9 cellular contexts compared by ENCODE assay signal in the genomic region with DNA sequence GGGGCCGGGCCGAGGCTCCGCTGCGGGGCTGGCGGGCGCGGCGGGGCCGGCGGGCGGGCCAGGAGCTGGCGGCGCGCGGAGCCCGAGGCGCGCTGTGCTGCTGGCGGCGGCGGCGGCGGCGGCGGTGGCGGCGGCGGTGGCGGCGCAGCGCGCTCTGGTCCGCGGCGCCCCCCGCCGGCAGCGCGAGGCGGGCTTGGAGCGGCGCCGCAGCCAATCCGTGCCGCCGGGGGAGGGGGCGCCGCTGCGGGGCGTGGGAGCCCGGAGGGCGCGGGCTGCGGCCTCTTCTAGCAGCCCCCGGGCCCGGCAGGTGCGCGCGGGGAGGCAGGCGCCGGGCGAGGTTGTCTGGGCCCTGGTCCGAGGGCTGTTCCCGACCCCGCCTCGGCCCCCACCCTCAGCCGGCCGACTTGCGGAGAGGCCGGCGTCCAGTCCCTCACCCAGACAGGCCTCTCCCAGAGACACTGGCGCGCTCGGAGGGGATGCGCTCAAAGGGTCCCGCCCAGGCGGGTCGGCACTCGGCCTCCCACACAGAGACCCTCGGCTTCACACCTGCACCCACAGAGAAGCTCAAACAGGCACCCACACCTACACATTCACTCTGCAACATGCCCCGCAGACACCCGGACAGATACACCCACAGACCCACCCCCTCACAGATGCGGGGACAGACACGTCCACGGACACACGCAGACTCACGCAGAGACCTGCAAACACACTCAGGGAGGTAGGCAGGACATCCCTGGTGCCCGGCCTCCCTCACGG. TPM values are rescaled to one million over a fixed set of nuclear protein-coding genes. Genes with fewer than 3 reads are reported as not detected.
DNase-seq lines count a peak whose midpoint lies in the region; ATAC-seq and TF ChIP-seq lines count a peak whose summit lies in the region.
"Had no signal": no experiment of that assay in that cellular context is flagged by ENCODE, and none has a peak within 500 bp of the region (broad histone marks: within the 10 kb centered on the region; RNA-seq: fewer than 3 reads in every experiment).

A gene (minus strand): TSS at position 156 of the 759 bp plus-strand sequence. CDS start 275 bp downstream, outside the sequence.

- H3K27ac ChIP-seq in uterus = no peak within 1 kb of the TSS

- H3K27me3 ChIP-seq in uterus = peaks cover 3 to 9% of the 10 kb centered on the region in 2 donors

- no peak for TF ChIP-seq POLR2A in uterus (IDR thresholded peaks at IDR 0.05)

- H3K27ac Mint-ChIP-seq in activated T-cell treated with anti-CD3 and anti-CD28 coated beads, Interleukin-2, amount 50 U/mL, for 72 hours = no peak within 1 kb of the TSS

- peaks cover 15% of the 10 kb centered on the region for H3K4me1 Mint-ChIP-seq in activated T-cell treated with anti-CD3 and anti-CD28 coated beads, Interleukin-2, amount 50 U/mL, for 72 hours (ENCODE audit: low read depth)

- peak; percentile 5 for DNase-seq in stimulated activated CD4-positive, alpha-beta T cell treated with anti-CD3 and anti-CD28 coated beads, Interleukin-4, amount 100 ng/mL, for 1 hour
- DNase-seq in stimulated activated CD4-positive, alpha-beta T cell treated with anti-CD3 and anti-CD28 coated beads, Interleukin-4, amount 100 ng/mL, for 24 hours = no peak
- peak in 1 of 2 donors; percentile 15 for DNase-seq in activated T-cell treated with anti-CD3 and anti-CD28 coated beads, Interleukin-2, amount 50 U/mL, for 72 hours
- DNase-seq in left kidney (ENCODE audit: low read depth, low spot score) (peak; percentile 72), uterus (no peak), NCI-H524 treated with DMSO at 0.1 percent for 48 hours (lab: John Stamatoyannopoulos, UW) (no peak), GDM1 (lab: John Stamatoyannopoulos, UW) (no peak)
- DNase-seq: small intestine had no signal

- H3K4me3 ChIP-seq in uterus = no peak within 1 kb of the TSS

- H3K4me1 ChIP-seq in uterus = no peaks in the 10 kb centered on the region

- no peaks in the 10 kb centered on the region for H3K36me3 ChIP-seq in uterus

- peak within 1 kb of the TSS; percentile 73 to 79 for H3K4me3 Mint-ChIP-seq in activated T-cell treated with anti-CD3 and anti-CD28 coated beads, Interleukin-2, amount 50 U/mL, for 72 hours

- peaks cover 70% of the 10 kb centered on the region for H3K27me3 Mint-ChIP-seq in activated T-cell treated with anti-CD3 and anti-CD28 coated beads, Interleukin-2, amount 50 U/mL, for 72 hours (ENCODE audit: low read depth)

- no peaks in the 10 kb centered on the region for H3K9me3 Mint-ChIP-seq in activated T-cell treated with anti-CD3 and anti-CD28 coated beads, Interleukin-2, amount 50 U/mL, for 72 hours

- TF ChIP-seq CTCF in uterus (IDR thresholded peaks at IDR 0.05) = no peak

- ATAC-seq in activated T-cell treated with anti-CD3 and anti-CD28 coated beads, Interleukin-2, amount 50 U/mL, for 72 hours (replicated peaks in 1 of 2) = peak; percentile 72
- no peak for ATAC-seq in HG03520 (IDR thresholded peaks at IDR 0.05; ENCODE audit: unreplicated experiment)

- peaks cover 2 to 6% of the 10 kb centered on the region in 2 donors for H3K36me3 Mint-ChIP-seq in activated T-cell treated with anti-CD3 and anti-CD28 coated beads, Interleukin-2, amount 50 U/mL, for 72 hours (ENCODE audit: insufficient read depth in 2 of 2)

- intact Hi-C loops in uterus (cut with DNase I; ENCODE audit: low total_unique reads) = no loop called here

- H3K9me3 ChIP-seq in uterus = peaks cover 0 to 7% of the 10 kb centered on the region in 2 donors

RNA-seq across cellular contexts. Expression of the gene that starts here (rescaled TPM):
- total RNA-seq in activated T-cell treated with anti-CD3 and anti-CD28 coated beads, Interleukin-2, amount 50 U/mL, for 72 hours = under 1 TPM; 0.05 to 0.07 TPM
- 1 to 10 TPM in 1 of 4 donors, under 1 TPM in 3; 0.26 to 5.3 (median 0.61) TPM for total RNA-seq in uterus

Comparison
In these comparisons a context has a peak if more than half of its experiments do, and no peak if none do; other contexts are left out.
1. DNase-seq: peak in stimulated activated CD4-positive, alpha-beta T cell treated with anti-CD3 and anti-CD28 coated beads, Interleukin-4, amount 100 ng/mL, for 1 hour (single experiment) and left kidney (single experiment); none in stimulated activated CD4-positive, alpha-beta T cell treated with anti-CD3 and anti-CD28 coated beads, Interleukin-4, amount 100 ng/mL, for 24 hours (single experiment), uterus (0 of 2), NCI-H524 treated with DMSO at 0.1 percent for 48 hours (single experiment) and GDM1 (single experiment).
2. Peak in ATAC-seq in activated T-cell treated with anti-CD3 and anti-CD28 coated beads, Interleukin-2, amount 50 U/mL, for 72 hours; RNA of the gene not detected or under 1 TPM.